29 cellular contexts compared by ENCODE assay signal in genomic region chr12:58858030-58858429, GRCh38.
"Had no signal": no experiment of that assay in that cellular context is flagged by ENCODE, and none has a peak within 500 bp of the region (broad histone marks: within the 10 kb centered on the region; RNA-seq: fewer than 3 reads in every experiment).

No MANE protein-coding gene starts in this region.

- H3K4me1 Mint-ChIP-seq: neural crest cell; stimulated activated effector memory CD8-positive, alpha-beta T cell treated with anti-CD3 and anti-CD28 coated beads, Interleukin-12 subunit alpha, Interleukin-12 subunit beta, amount 100 ng/mL, for 72 hours; stimulated activated naive B cell treated with anti-CD40 and anti-IgM and Interleukin-4, amounts not matched to agents 10 μg/mL and 1 μg/mL and 100 μg/mL, for 72 hours had no signal

- H3K36me3 Mint-ChIP-seq: natural killer cell treated with Interleukin-12 subunit alpha and Interleukin-12 subunit beta and Interleukin-15 and Interleukin-18, amount 100 ng/mL, for 72 hours; stimulated activated effector memory CD8-positive, alpha-beta T cell treated with anti-CD3 and anti-CD28 coated beads, Interleukin-12 subunit alpha, Interleukin-12 subunit beta, amount 100 ng/mL, for 72 hours; stimulated activated naive B cell treated with anti-CD40 and anti-IgM and Interleukin-4, amounts not matched to agents 10 μg/mL and 1 μg/mL and 100 μg/mL, for 72 hours had no signal

- H3K79me2 ChIP-seq: parathyroid adenoma had no signal

- H3K27me3 Mint-ChIP-seq: natural killer cell treated with Interleukin-12 subunit alpha and Interleukin-12 subunit beta and Interleukin-15 and Interleukin-18, amount 100 ng/mL, for 72 hours; progenitor cell of endocrine pancreas; stimulated activated naive B cell treated with anti-CD40 and anti-IgM and Interleukin-4, amounts not matched to agents 10 μg/mL and 1 μg/mL and 100 μg/mL, for 72 hours; stimulated activated naive CD8-positive, alpha-beta T cell treated with anti-CD3 and anti-CD28 coated beads, Interleukin-15, Interleukin-2, amounts not matched to agents 100 ng/mL and 50 ng/mL, for 24 hours had no signal

- H3K27ac Mint-ChIP-seq: natural killer cell treated with Interleukin-12 subunit alpha and Interleukin-12 subunit beta and Interleukin-15 and Interleukin-18, amount 100 ng/mL, for 72 hours; stimulated activated effector memory CD8-positive, alpha-beta T cell treated with anti-CD3 and anti-CD28 coated beads, Interleukin-12 subunit alpha, Interleukin-12 subunit beta, amount 100 ng/mL, for 72 hours; stimulated activated naive B cell treated with anti-CD40 and anti-IgM and Interleukin-4, amounts not matched to agents 10 μg/mL and 1 μg/mL and 100 μg/mL, for 72 hours; stimulated activated naive CD8-positive, alpha-beta T cell treated with anti-CD3 and anti-CD28 coated beads, Interleukin-15, Interleukin-2, amounts not matched to agents 100 ng/mL and 50 ng/mL, for 24 hours had no signal

- H3K9me3 ChIP-seq: neutrophil, ovary, psoas muscle, right lobe of liver, sigmoid colon, stomach, thoracic aorta, thyroid gland, tibial nerve, upper lobe of left lung, vagina had no signal

- DNase-seq: nephron progenitor cell; nucleus accumbens; ovary; posterior cingulate gyrus; psoas muscle; right cardiac atrium; right lobe of liver; sigmoid colon; small intestine; stimulated activated CD4-positive, alpha-beta T cell treated with anti-CD3 and anti-CD28 coated beads, Interleukin-15, amount 100 ng/mL, for 24 hours; stimulated activated CD4-positive, alpha-beta T cell treated with anti-CD3 and anti-CD28 coated beads, Interleukin-2, amount 100 ng/mL, for 24 hours; stimulated activated CD4-positive, alpha-beta T cell treated with anti-CD3 and anti-CD28 coated beads, Interleukin-2, amount 100 ng/mL, for 48 hours; stimulated activated CD4-positive, alpha-beta T cell treated with anti-CD3 and anti-CD28 coated beads, Interleukin-4, amount 100 ng/mL, for 24 hours; stimulated activated naive B cell treated with anti-CD40 and anti-IgM and Interleukin-4, amounts not matched to agents 10 μg/mL and 1 μg/mL and 100 μg/mL, for 72 hours; stimulated activated naive CD4-positive, alpha-beta T cell treated with Interleukin-2 at 50 U/mL for 16 hours; stomach; thyroid gland; trophoblast cell; upper lobe of left lung had no signal

- H3K4me3 ChIP-seq: ovary, psoas muscle, right lobe of liver, sigmoid colon, stomach, thoracic aorta, thyroid gland, tibial nerve, upper lobe of left lung, vagina had no signal

- H3K27ac ChIP-seq: neutrophil, ovary, parathyroid adenoma, psoas muscle, right lobe of liver, sigmoid colon, thoracic aorta, thyroid gland, tibial nerve, upper lobe of left lung, vagina had no signal

- ATAC-seq: natural killer cell treated with Interleukin-12 subunit alpha and Interleukin-12 subunit beta and Interleukin-15 and Interleukin-18, amount 100 ng/mL, for 72 hours; psoas muscle; right cardiac atrium; right lobe of liver; stimulated activated effector memory CD8-positive, alpha-beta T cell treated with anti-CD3 and anti-CD28 coated beads, Interleukin-12 subunit alpha, Interleukin-12 subunit beta, amount 100 ng/mL, for 72 hours; stimulated activated naive B cell treated with anti-CD40 and anti-IgM and Interleukin-4, amounts not matched to agents 10 μg/mL and 1 μg/mL and 100 μg/mL, for 72 hours had no signal

- H2AFZ ChIP-seq: parathyroid adenoma had no signal

- H3K27me3 ChIP-seq: neutrophil, ovary, right lobe of liver, sigmoid colon, stomach, thyroid gland, tibial nerve, upper lobe of left lung, vagina had no signal

- H3K4me1 ChIP-seq: psoas muscle, right lobe of liver, sigmoid colon, thyroid gland, tibial nerve, upper lobe of left lung, vagina had no signal

- H3K36me3 ChIP-seq: neutrophil, ovary, right lobe of liver, sigmoid colon, stomach, thoracic aorta, thyroid gland, tibial nerve, upper lobe of left lung, vagina had no signal

- H3K4me3 Mint-ChIP-seq: natural killer cell treated with Interleukin-12 subunit alpha and Interleukin-12 subunit beta and Interleukin-15 and Interleukin-18, amount 100 ng/mL, for 72 hours; nephron progenitor cell; neural crest cell; stimulated activated effector memory CD8-positive, alpha-beta T cell treated with anti-CD3 and anti-CD28 coated beads, Interleukin-12 subunit alpha, Interleukin-12 subunit beta, amount 100 ng/mL, for 72 hours; stimulated activated naive B cell treated with anti-CD40 and anti-IgM and Interleukin-4, amounts not matched to agents 10 μg/mL and 1 μg/mL and 100 μg/mL, for 72 hours; stimulated activated naive CD8-positive, alpha-beta T cell treated with anti-CD3 and anti-CD28 coated beads, Interleukin-15, Interleukin-2, amounts not matched to agents 100 ng/mL and 50 ng/mL, for 24 hours had no signal

- H3K9me3 Mint-ChIP-seq: nephron progenitor cell; neural crest cell; stimulated activated naive CD8-positive, alpha-beta T cell treated with anti-CD3 and anti-CD28 coated beads, Interleukin-15, Interleukin-2, amounts not matched to agents 100 ng/mL and 50 ng/mL, for 24 hours had no signal

- H3K9ac ChIP-seq: parathyroid adenoma had no signal
